ENCODE assay signal across 1 cellular context in the genomic region with DNA sequence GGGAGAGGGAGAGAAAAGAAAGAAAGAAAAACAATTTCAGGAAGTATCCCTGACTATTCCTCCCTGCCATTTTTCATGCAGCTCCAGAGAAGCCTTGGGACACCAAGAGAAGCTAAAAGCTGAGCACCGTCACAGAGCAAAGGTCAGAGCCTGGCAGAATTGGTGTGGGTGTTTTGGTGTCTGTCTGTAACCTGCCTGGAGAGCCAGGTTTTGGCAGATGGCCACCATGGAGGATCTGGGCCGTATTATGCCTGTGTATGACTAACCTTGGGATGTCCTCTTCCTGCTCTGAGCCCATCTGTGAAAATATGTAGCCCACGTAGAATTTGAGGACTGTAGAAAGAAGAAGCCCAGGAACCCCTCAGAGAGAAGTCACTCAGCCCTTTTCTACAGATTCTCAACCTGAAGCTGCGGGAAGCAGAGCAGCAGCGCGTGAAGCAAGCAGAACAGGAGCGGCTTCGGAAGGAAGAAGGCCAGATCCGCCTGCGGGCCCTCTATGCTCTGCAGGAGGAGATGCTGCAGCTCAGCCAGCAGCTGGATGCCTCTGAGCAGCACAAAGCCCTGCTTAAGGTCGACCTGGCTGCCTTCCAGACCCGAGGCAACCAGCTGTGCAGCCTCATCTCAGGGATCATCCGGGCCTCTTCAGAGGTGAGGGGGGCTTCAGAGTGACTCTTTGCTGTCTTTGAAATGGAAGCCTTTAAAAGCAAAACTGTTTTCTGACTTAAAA.
TF ChIP-seq lines count a peak whose summit lies in the region.

No MANE protein-coding gene starts in this region.

TF ChIP-seq in IMR-90, 13 proteins besides CTCF, POLR2A, EP300 and RAD21:
- no peak for TF ChIP-seq RCOR1 (IDR thresholded peaks at IDR 0.05; ENCODE audit: insufficient replicate concordance, low read length)
- TF ChIP-seq, protein P1, sequence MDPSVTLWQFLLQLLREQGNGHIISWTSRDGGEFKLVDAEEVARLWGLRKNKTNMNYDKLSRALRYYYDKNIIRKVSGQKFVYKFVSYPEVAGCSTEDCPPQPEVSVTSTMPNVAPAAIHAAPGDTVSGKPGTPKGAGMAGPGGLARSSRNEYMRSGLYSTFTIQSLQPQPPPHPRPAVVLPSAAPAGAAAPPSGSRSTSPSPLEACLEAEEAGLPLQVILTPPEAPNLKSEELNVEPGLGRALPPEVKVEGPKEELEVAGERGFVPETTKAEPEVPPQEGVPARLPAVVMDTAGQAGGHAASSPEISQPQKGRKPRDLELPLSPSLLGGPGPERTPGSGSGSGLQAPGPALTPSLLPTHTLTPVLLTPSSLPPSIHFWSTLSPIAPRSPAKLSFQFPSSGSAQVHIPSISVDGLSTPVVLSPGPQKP (IDR thresholded peaks at IDR 0.05; ENCODE audit: borderline replicate concordance, low read depth, low read length), result no peak
- TF ChIP-seq MAFK (IDR thresholded peaks at IDR 0.05; ENCODE audit: low read depth, low read length), result no peak
- TF ChIP-seq FOS (IDR thresholded peaks at IDR 0.05; ENCODE audit: low read depth, low read length), result no peak
- TF ChIP-seq, protein P2, sequence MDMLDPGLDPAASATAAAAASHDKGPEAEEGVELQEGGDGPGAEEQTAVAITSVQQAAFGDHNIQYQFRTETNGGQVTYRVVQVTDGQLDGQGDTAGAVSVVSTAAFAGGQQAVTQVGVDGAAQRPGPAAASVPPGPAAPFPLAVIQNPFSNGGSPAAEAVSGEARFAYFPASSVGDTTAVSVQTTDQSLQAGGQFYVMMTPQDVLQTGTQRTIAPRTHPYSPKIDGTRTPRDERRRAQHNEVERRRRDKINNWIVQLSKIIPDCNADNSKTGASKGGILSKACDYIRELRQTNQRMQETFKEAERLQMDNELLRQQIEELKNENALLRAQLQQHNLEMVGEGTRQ (IDR thresholded peaks at IDR 0.05; ENCODE audit: low read depth, low read length), result no peak
- no peak for TF ChIP-seq NFE2L2 (IDR thresholded peaks at IDR 0.05; ENCODE audit: low read depth, low read length)
- TF ChIP-seq CHD1 (IDR thresholded peaks at IDR 0.05; ENCODE audit: low read depth, low read length), result no peak
- TF ChIP-seq MAZ (IDR thresholded peaks at IDR 0.05; ENCODE audit: borderline replicate concordance, low read depth, low read length), result no peak
- TF ChIP-seq MXI1 (IDR thresholded peaks at IDR 0.05; ENCODE audit: borderline replicate concordance, low read depth, low read length), result no peak
- TF ChIP-seq SMC3 (IDR thresholded peaks at IDR 0.05; ENCODE audit: low read depth, low read length), result no peak
- TF ChIP-seq BHLHE40 (IDR thresholded peaks at IDR 0.05; ENCODE audit: low read depth, low read length), result no peak
- TF ChIP-seq CEBPB (IDR thresholded peaks at IDR 0.05; ENCODE audit: low read depth, low read length), result no peak
- no peak for TF ChIP-seq RFX5 (IDR thresholded peaks at IDR 0.05; ENCODE audit: low read depth, low read length)
